8 cellular contexts compared by ENCODE assay signal in the genomic region with DNA sequence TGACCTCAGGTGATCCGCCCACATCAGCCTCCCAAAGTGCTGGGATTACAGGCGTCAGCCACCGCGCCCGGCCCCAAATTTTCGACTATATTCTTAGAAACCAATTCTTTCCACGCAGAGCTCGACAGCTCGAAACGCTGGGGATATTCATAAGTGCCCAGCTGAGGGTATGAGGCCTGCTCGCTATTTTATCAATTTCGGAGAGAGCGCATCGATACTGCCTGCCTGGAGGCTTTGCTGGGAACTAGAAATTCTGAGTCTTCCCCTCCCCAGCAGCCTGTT. TPM values are rescaled to one million over a fixed set of nuclear protein-coding genes. Genes with fewer than 3 reads are reported as not detected.
DNase-seq lines count a peak whose midpoint lies in the region; ATAC-seq and TF ChIP-seq lines count a peak whose summit lies in the region.

No MANE protein-coding gene starts in this region.

- peak overlapping the region; percentile 80 for H3K27ac ChIP-seq in CD8-positive, alpha-beta T cell (ENCODE audit: low read depth, low read length)
- H3K27ac ChIP-seq in RWPE1 (peak overlapping the region; percentile 92), osteoblast (ENCODE audit: low read depth, low read length) (peak overlapping the region; percentile 95)
- peak overlapping the region; percentile 89 for H3K27ac ChIP-seq in effector memory CD4-positive, alpha-beta T cell (ENCODE audit: insufficient read depth, low read length, poor library complexity, severe bottlenecking)

- H2AFZ ChIP-seq in osteoblast (ENCODE audit: low read length): peak overlapping the region; percentile 27

- no peak for TF ChIP-seq CTCF in CD8-positive, alpha-beta T cell (IDR thresholded peaks at IDR 0.05)
- TF ChIP-seq CTCF in RWPE1 (conservative IDR thresholded peaks at IDR 0.05; ENCODE audit: low read depth): no peak
- TF ChIP-seq CTCF in osteoblast (IDR thresholded peaks at IDR 0.05; ENCODE audit: extremely low read depth, low read depth, low read length): no peak
- no peak for TF ChIP-seq CTCF in GM13977 (IDR thresholded peaks at IDR 0.05; ENCODE audit: extremely low read depth, insufficient read depth, missing control alignments)

- no peak for DNase-seq in CD8-positive, alpha-beta T cell
- no peak for DNase-seq in RWPE1 (ENCODE audit: low spot score)
- DNase-seq in effector memory CD4-positive, alpha-beta T cell: peak in 1 of 3 donors; percentile 1
- no peak for DNase-seq in osteoblast (ENCODE audit: insufficient read length, low spot score, missing footprints)
- no peak for DNase-seq in HCEC 1CT
- no peak for DNase-seq in GM13977 (ENCODE audit: low spot score)
- no peak for DNase-seq in NCI-H510A treated with DMSO at 0.1 percent for 48 hours (lab: John Stamatoyannopoulos, UW)

- peaks cover 21% of the 10 kb centered on the region for H3K36me3 Mint-ChIP-seq in CD8-positive, alpha-beta T cell

- peaks cover 36% of the 10 kb centered on the region for H3K4me1 ChIP-seq in CD8-positive, alpha-beta T cell (ENCODE audit: insufficient read depth, low read length)
- peaks cover 12% of the 10 kb centered on the region for H3K4me1 ChIP-seq in effector memory CD4-positive, alpha-beta T cell (ENCODE audit: control insufficient read depth, insufficient read depth, low read length, poor library complexity, severe bottlenecking)
- H3K4me1 ChIP-seq in osteoblast (ENCODE audit: insufficient read depth, low read length): peaks cover 21% of the 10 kb centered on the region

- in situ Hi-C loops in GM13977 (cut with MboI; ENCODE audit: low pct_unique_long_range_greater_than_20kb, low sequenced_read_pairs, unreplicated experiment): no loop called here

- H3K27ac Mint-ChIP-seq in CD8-positive, alpha-beta T cell: peak overlapping the region; percentile 97

- H3K4me3 Mint-ChIP-seq in CD8-positive, alpha-beta T cell: peak overlapping the region; percentile 95

- no peaks in the 10 kb centered on the region for H3K9me3 Mint-ChIP-seq in CD8-positive, alpha-beta T cell

- POLR2A ChIA-PET in CD8-positive, alpha-beta T cell (lab: Charles Lee): interaction anchor here (1.1 to 2.3 kb wide), 4 partner anchors 88 to 187 kb away, joined by 3 to 8 read pairs (median 6); partner anchors contain the start of genes CLTC, DHX40, RPS6KB1 and TUBD1
- POLR2A ChIA-PET in RWPE1 (lab: Yijun Ruan, JAX; ENCODE audit: low non-redundant PET): interaction anchor here (0.9 to 1.1 kb wide), 2 partner anchors 23 to 24 kb away, joined by 3 to 4 read pairs; no protein-coding TSS in a partner anchor

- ATAC-seq in CD8-positive, alpha-beta T cell: no peak
- ATAC-seq in GM18517 (IDR thresholded peaks at IDR 0.05; ENCODE audit: unreplicated experiment): no peak

- H3K4me3 ChIP-seq in CD8-positive, alpha-beta T cell (ENCODE audit: low read depth, low read length): peak overlapping the region; percentile 80
- peak overlapping the region; percentile 69 for H3K4me3 ChIP-seq in effector memory CD4-positive, alpha-beta T cell (ENCODE audit: insufficient read depth, low read depth, low read length, poor library complexity, severe bottlenecking)
- peak overlapping the region; percentile 84 for H3K4me3 ChIP-seq in osteoblast (ENCODE audit: insufficient read depth, low read length)

- intact Hi-C loops in CD8-positive, alpha-beta T cell (cut with DNase I, micrococcal nuclease): loop anchor here (1.0 to 10.0 kb wide), 9 partner anchors 88 to 688 kb away; partner anchors contain the start of genes CLTC (in 2 of the 2), RPS6KB1 (in 2 of the 2), PRR11 (in 1 of the 2) and RNFT1 (in 1 of the 2)

- H3K9me3 ChIP-seq in CD8-positive, alpha-beta T cell (ENCODE audit: low read length): no peaks in the 10 kb centered on the region
- no peaks in the 10 kb centered on the region for H3K9me3 ChIP-seq in effector memory CD4-positive, alpha-beta T cell (ENCODE audit: control insufficient read depth, low read length)
- no peaks in the 10 kb centered on the region for H3K9me3 ChIP-seq in osteoblast (ENCODE audit: low read depth, low read length)

- no peaks in the 10 kb centered on the region for H3K27me3 Mint-ChIP-seq in CD8-positive, alpha-beta T cell (ENCODE audit: low read depth)

- H3K36me3 ChIP-seq in CD8-positive, alpha-beta T cell (ENCODE audit: insufficient read depth, low read length): no peaks in the 10 kb centered on the region
- H3K36me3 ChIP-seq in effector memory CD4-positive, alpha-beta T cell (ENCODE audit: control insufficient read depth, insufficient read depth, low read length): no peaks in the 10 kb centered on the region
- H3K36me3 ChIP-seq in osteoblast (ENCODE audit: insufficient read depth, low read length): peaks cover 5% of the 10 kb centered on the region

- H3K4me2 ChIP-seq in osteoblast (ENCODE audit: insufficient read depth, low read length): peak overlapping the region; percentile 91

- H3K79me2 ChIP-seq in osteoblast (ENCODE audit: insufficient read depth, low read length): peaks cover 95% of the 10 kb centered on the region

- H3K27me3 ChIP-seq in CD8-positive, alpha-beta T cell (ENCODE audit: insufficient read depth, low read length): no peaks in the 10 kb centered on the region
- no peaks in the 10 kb centered on the region for H3K27me3 ChIP-seq in effector memory CD4-positive, alpha-beta T cell (replicated peaks; ENCODE audit: control insufficient read depth, insufficient read depth, low read length, poor library complexity, severe bottlenecking)
- H3K27me3 ChIP-seq in osteoblast (ENCODE audit: insufficient read depth, low read length): no peaks in the 10 kb centered on the region

- H3K4me1 Mint-ChIP-seq in CD8-positive, alpha-beta T cell (ENCODE audit: low read depth): peaks cover 67% of the 10 kb centered on the region

- CTCF ChIA-PET in CD8-positive, alpha-beta T cell (lab: Charles Lee): interaction anchor here (1.3 kb wide), 1 partner anchor 47 kb away, joined by 6 read pairs; no protein-coding TSS in a partner anchor
- CTCF ChIA-PET in RWPE1 (lab: Yijun Ruan, JAX): no interaction called here

- peaks cover 34% of the 10 kb centered on the region for H4K20me1 ChIP-seq in osteoblast (ENCODE audit: insufficient read depth, low read length)

RNA-seq across cellular contexts. Expression of gene PTRH2, which starts 0.4 kb away (rescaled TPM):
- 1 to 10 TPM; 6.1 to 7.6 TPM for total RNA-seq in CD8-positive, alpha-beta T cell
- total RNA-seq in osteoblast: 8.0 and 14.7 TPM in 2 replicates

RNA-seq across cellular contexts. Expression of gene VMP1, which starts 0.6 kb away (rescaled TPM):
- 10 to 100 TPM; 56.8 to 66.2 TPM for total RNA-seq in CD8-positive, alpha-beta T cell
- 415 and 445 TPM in 2 replicates for total RNA-seq in osteoblast
